ENCODE assay signal across 8 cellular contexts in the genomic region with DNA sequence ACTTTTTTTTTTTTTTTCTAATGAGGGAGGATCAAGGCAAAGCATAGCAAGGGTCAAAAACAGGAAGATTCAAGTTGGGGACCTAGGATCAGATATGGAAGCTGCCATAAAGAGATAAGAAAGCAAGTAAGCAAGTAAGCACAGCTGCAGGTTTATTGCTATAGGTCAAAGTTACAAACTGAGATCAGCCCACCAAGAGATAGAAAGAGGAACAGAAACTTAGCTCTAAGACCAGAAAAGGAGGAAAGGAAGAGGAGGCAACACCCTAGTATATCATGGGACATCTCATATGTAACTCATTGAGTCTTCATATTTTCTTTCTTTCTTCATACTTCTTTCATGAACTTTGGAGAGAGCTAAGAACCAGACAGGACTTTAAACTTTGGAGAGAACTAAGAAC.
DNase-seq lines count a peak whose midpoint lies in the region; ATAC-seq and TF ChIP-seq lines count a peak whose summit lies in the region.

No MANE protein-coding gene starts in this region.

- peaks cover 32% of the 10 kb centered on the region for H3K27me3 Mint-ChIP-seq in activated T-helper 17 cell treated with anti-CD3 and anti-CD28 coated beads, Interleukin-2, amount 50 U/mL, for 72 hours

- H3K9me3 Mint-ChIP-seq in activated T-helper 17 cell treated with anti-CD3 and anti-CD28 coated beads, Interleukin-2, amount 50 U/mL, for 72 hours = peaks cover 5% of the 10 kb centered on the region

- no peaks in the 10 kb centered on the region for H3K36me3 ChIP-seq in mucosa of rectum (ENCODE audit: control insufficient read depth in 2 of 2, insufficient read depth in 2 of 2, low read length in 2 of 2)

- H3K4me3 Mint-ChIP-seq in activated T-helper 17 cell treated with anti-CD3 and anti-CD28 coated beads, Interleukin-2, amount 50 U/mL, for 72 hours = no peak overlapping the region

- peak overlapping the region; percentile 69 to 71 for H3K27ac ChIP-seq in mucosa of rectum (ENCODE audit: low read depth in 2 of 2, low read length in 2 of 2)
- H3K27ac ChIP-seq in foreskin keratinocyte = no peak overlapping the region

- ATAC-seq in GM18873 (IDR thresholded peaks at IDR 0.05; ENCODE audit: low FRiP score, unreplicated experiment) (peak; percentile 100), HG02678 (IDR thresholded peaks at IDR 0.05; ENCODE audit: unreplicated experiment) (peak; percentile 100), foreskin keratinocyte (no peak)
- no peak for ATAC-seq in activated T-helper 17 cell treated with anti-CD3 and anti-CD28 coated beads, Interleukin-2, amount 50 U/mL, for 72 hours (replicated peaks)

- H3K4me3 ChIP-seq in mucosa of rectum (ENCODE audit: low read length in 2 of 2) = peak overlapping the region; percentile 14 to 59

- DNase-seq in KBM-7 = peak; percentile 90
- no peak for DNase-seq in foreskin keratinocyte
- DNase-seq in pons (ENCODE audit: low spot score) = no peak
- DNase-seq in amniotic stem cell (lab: John Stamatoyannopoulos, UW) = no peak

- in situ Hi-C loops in KBM-7 (cut with MboI; ENCODE audit: low pct_unique_long_range_greater_than_20kb, low sequenced_read_pairs) = no loop called here

- no peaks in the 10 kb centered on the region for H3K4me1 Mint-ChIP-seq in activated T-helper 17 cell treated with anti-CD3 and anti-CD28 coated beads, Interleukin-2, amount 50 U/mL, for 72 hours

- no peaks in the 10 kb centered on the region for H3K9me3 ChIP-seq in mucosa of rectum (ENCODE audit: control insufficient read depth in 2 of 2, low read length in 2 of 2)

- peaks cover 0 to 3% of the 10 kb centered on the region in 2 donors for H3K4me1 ChIP-seq in mucosa of rectum (ENCODE audit: control insufficient read depth in 2 of 2, insufficient read depth in 2 of 2, low read length in 2 of 2)
- H3K4me1 ChIP-seq in foreskin keratinocyte = no peaks in the 10 kb centered on the region

- H3K27ac Mint-ChIP-seq in activated T-helper 17 cell treated with anti-CD3 and anti-CD28 coated beads, Interleukin-2, amount 50 U/mL, for 72 hours = no peak overlapping the region

- H3K27me3 ChIP-seq in mucosa of rectum (ENCODE audit: control insufficient read depth in 2 of 2, insufficient read depth in 2 of 2, low read length in 2 of 2) (no peaks in the 10 kb centered on the region), foreskin keratinocyte (no peaks in the 10 kb centered on the region)

- TF ChIP-seq CTCF in foreskin keratinocyte (conservative IDR thresholded peaks at IDR 0.05) = no peak

- no peaks in the 10 kb centered on the region for H3K36me3 Mint-ChIP-seq in activated T-helper 17 cell treated with anti-CD3 and anti-CD28 coated beads, Interleukin-2, amount 50 U/mL, for 72 hours (ENCODE audit: low read depth)

- H3K9ac ChIP-seq in mucosa of rectum (ENCODE audit: low read depth in 1 of 2, low read length in 2 of 2) = no peak overlapping the region

Comparison
In these comparisons a context has a peak if more than half of its experiments do, and no peak if none do; other contexts are left out.
1. ATAC-seq: peak in GM18873 (single experiment) and HG02678 (single experiment); none in foreskin keratinocyte (single experiment) and activated T-helper 17 cell treated with anti-CD3 and anti-CD28 coated beads, Interleukin-2, amount 50 U/mL, for 72 hours (single experiment).